In the genomic region with DNA sequence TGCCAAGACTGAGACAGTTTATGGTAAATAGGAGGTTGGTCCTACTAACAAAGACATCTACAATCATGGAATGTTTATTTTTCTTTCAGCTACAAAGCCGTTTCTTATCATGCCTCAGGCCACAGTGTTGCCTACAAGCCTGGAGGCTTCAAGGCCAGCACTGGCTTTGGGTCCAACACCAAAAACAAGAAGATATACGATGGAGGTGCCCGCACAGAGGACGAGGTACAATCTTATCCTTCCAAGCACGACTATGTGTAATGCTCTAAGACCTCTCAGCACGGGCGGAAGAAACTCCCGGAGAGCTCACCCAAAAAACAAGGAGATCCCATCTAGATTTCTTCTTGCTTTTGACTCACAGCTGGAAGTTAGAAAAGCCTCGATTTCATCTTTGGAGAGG, we compare ENCODE assay signal across 1 cellular context.
TF ChIP-seq lines count a peak whose summit lies in the region.

No MANE protein-coding gene starts in this region.

TF ChIP-seq in GM23338, 12 proteins besides CTCF, POLR2A, EP300 and RAD21 (continued from another document):
- TF ChIP-seq, protein P1, sequence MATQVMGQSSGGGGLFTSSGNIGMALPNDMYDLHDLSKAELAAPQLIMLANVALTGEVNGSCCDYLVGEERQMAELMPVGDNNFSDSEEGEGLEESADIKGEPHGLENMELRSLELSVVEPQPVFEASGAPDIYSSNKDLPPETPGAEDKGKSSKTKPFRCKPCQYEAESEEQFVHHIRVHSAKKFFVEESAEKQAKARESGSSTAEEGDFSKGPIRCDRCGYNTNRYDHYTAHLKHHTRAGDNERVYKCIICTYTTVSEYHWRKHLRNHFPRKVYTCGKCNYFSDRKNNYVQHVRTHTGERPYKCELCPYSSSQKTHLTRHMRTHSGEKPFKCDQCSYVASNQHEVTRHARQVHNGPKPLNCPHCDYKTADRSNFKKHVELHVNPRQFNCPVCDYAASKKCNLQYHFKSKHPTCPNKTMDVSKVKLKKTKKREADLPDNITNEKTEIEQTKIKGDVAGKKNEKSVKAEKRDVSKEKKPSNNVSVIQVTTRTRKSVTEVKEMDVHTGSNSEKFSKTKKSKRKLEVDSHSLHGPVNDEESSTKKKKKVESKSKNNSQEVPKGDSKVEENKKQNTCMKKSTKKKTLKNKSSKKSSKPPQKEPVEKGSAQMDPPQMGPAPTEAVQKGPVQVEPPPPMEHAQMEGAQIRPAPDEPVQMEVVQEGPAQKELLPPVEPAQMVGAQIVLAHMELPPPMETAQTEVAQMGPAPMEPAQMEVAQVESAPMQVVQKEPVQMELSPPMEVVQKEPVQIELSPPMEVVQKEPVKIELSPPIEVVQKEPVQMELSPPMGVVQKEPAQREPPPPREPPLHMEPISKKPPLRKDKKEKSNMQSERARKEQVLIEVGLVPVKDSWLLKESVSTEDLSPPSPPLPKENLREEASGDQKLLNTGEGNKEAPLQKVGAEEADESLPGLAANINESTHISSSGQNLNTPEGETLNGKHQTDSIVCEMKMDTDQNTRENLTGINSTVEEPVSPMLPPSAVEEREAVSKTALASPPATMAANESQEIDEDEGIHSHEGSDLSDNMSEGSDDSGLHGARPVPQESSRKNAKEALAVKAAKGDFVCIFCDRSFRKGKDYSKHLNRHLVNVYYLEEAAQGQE (IDR thresholded peaks at IDR 0.05; ENCODE audit: unreplicated experiment) = no peak
- TF ChIP-seq ZNF331 (CRISPR knock-in tag; IDR thresholded peaks at IDR 0.05; ENCODE audit: low read depth) = no peak
